Comparison of ENCODE assay signal across 1 cellular context in genomic region chr15:28019594-28020320, GRCh38.
TF ChIP-seq lines count a peak whose summit lies in the region.

No MANE protein-coding gene starts in this region.

TF ChIP-seq in SK-N-SH, 30 proteins besides CTCF, POLR2A, EP300 and RAD21 (continued from another document):
- TF ChIP-seq, protein P1, sequence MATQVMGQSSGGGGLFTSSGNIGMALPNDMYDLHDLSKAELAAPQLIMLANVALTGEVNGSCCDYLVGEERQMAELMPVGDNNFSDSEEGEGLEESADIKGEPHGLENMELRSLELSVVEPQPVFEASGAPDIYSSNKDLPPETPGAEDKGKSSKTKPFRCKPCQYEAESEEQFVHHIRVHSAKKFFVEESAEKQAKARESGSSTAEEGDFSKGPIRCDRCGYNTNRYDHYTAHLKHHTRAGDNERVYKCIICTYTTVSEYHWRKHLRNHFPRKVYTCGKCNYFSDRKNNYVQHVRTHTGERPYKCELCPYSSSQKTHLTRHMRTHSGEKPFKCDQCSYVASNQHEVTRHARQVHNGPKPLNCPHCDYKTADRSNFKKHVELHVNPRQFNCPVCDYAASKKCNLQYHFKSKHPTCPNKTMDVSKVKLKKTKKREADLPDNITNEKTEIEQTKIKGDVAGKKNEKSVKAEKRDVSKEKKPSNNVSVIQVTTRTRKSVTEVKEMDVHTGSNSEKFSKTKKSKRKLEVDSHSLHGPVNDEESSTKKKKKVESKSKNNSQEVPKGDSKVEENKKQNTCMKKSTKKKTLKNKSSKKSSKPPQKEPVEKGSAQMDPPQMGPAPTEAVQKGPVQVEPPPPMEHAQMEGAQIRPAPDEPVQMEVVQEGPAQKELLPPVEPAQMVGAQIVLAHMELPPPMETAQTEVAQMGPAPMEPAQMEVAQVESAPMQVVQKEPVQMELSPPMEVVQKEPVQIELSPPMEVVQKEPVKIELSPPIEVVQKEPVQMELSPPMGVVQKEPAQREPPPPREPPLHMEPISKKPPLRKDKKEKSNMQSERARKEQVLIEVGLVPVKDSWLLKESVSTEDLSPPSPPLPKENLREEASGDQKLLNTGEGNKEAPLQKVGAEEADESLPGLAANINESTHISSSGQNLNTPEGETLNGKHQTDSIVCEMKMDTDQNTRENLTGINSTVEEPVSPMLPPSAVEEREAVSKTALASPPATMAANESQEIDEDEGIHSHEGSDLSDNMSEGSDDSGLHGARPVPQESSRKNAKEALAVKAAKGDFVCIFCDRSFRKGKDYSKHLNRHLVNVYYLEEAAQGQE (IDR thresholded peaks at IDR 0.05; ENCODE audit: low read depth, low read length), result no peak
- TF ChIP-seq JUND (IDR thresholded peaks at IDR 0.05), result no peak
